In genomic region chr5:151591144-151591819, GRCh38 we compare ENCODE assay signal across 1 cellular context.
TF ChIP-seq lines count a peak whose summit lies in the region.

TSS of gene FAT2 (minus strand) at chr5:151591331. CDS start at chr5:151568931, 22,400 bp downstream.

TF ChIP-seq in WTC11, 78 proteins besides CTCF, POLR2A, EP300 and RAD21 (continued from another document):
- TF ChIP-seq ERG (CRISPR knock-in tag; IDR thresholded peaks at IDR 0.05) (no peak), KAT7 (CRISPR knock-in tag; IDR thresholded peaks at IDR 0.05; ENCODE audit: borderline replicate concordance) (no peak), ZNF138 (CRISPR knock-in tag; conservative IDR thresholded peaks at IDR 0.05) (no peak), ZNF121 (CRISPR knock-in tag; IDR thresholded peaks at IDR 0.05) (no peak)
TF ChIP-seq in WTC11: peak in this region for 0.
